Comparison of ENCODE assay signal across 13 cellular contexts in the genomic region with DNA sequence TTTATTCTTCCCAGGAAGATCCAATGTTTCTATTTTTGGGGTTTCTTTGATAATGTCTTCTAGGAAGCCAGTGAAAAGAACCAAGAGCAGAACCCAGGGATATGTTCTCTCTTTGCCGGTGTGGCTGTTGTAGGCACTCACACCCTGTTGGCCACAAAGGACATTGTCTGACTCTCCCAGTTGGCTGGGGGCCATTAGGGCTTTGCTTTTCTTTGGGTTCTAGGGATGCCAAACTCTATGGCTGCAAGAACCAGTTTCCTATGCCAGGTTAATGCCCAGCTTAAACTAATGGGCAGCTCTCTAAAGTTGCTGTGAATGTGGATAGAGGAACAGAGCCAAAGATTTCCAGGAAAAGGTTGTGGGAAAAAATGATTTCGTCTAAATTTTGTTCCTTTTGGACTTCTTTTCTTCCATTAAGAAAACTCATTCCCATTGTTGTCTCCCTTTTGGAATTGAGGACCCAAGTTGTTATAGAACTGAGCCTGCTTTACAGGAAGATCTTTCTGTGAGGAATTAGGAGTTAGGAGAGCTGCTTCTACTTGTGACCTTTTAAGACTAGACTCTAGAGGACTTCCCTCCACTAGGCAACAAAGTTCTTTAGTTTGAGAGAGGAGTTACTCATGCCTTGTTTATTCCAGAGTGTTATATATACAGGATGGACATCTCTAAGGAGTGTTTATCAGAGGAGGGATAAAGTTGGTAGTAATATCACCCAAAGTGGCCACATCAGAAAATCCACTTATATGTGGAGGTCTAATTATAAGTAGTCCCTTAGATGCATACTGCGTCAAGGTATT. TPM values are rescaled to one million over a fixed set of nuclear protein-coding genes. Genes with fewer than 3 reads are reported as not detected.
DNase-seq lines count a peak whose midpoint lies in the region; ATAC-seq and TF ChIP-seq lines count a peak whose summit lies in the region.
"Had no signal": no experiment of that assay in that cellular context is flagged by ENCODE, and none has a peak within 500 bp of the region (broad histone marks: within the 10 kb centered on the region; RNA-seq: fewer than 3 reads in every experiment).

No MANE protein-coding gene starts in this region.

- H3K4me3 Mint-ChIP-seq in WTC11, result no peak overlapping the region

- H3K27ac Mint-ChIP-seq in WTC11, result no peak overlapping the region

- DNase-seq in breast epithelium (ENCODE audit: low spot score in 2 of 2) (no peak), mammary epithelial cell (no peak), heart left ventricle (peak in 2 of 5 donors; percentile 23 to 55), omental fat pad (ENCODE audit: low spot score) (no peak), NCI-H510A treated with DMSO at 0.1 percent for 48 hours (lab: John Stamatoyannopoulos, UW) (no peak), T-helper 1 cell (no peak), WTC11 (ENCODE audit: low spot score) (no peak)
- DNase-seq: brain microvascular endothelial cell; NCI-H446; stimulated activated CD8-positive, alpha-beta memory T cell treated with anti-CD3 and anti-CD28 coated beads, Interleukin-4, amount 100 ng/mL, for 48 hours had no signal

- H3K27me3 ChIP-seq in breast epithelium (no peaks in the 10 kb centered on the region), mammary epithelial cell (ENCODE audit: insufficient read depth, low read length) (no peaks in the 10 kb centered on the region), heart left ventricle (no peaks in the 10 kb centered on the region)
- H3K27me3 ChIP-seq: brain microvascular endothelial cell had no signal

- ATAC-seq in heart left ventricle, result peak; percentile 37 to 63 (median 54)
- ATAC-seq in omental fat pad (ENCODE audit: low FRiP score), result peak; percentile 63
- no peak for ATAC-seq in GM21619 (IDR thresholded peaks at IDR 0.05; ENCODE audit: unreplicated experiment)
- no peak for ATAC-seq in WTC11

- H3K9me3 ChIP-seq in breast epithelium, result no peaks in the 10 kb centered on the region
- no peaks in the 10 kb centered on the region for H3K9me3 ChIP-seq in mammary epithelial cell (replicated peaks; ENCODE audit: insufficient read depth, low read length)
- H3K9me3 ChIP-seq in heart left ventricle, result no peaks in the 10 kb centered on the region

- dilution Hi-C loops in mammary epithelial cell (cut with HindIII; ENCODE audit: low sequenced_read_pairs), result no loop called here

- no peaks in the 10 kb centered on the region for H3K27me3 Mint-ChIP-seq in WTC11 (ENCODE audit: low read depth)

- H3K79me2 ChIP-seq in mammary epithelial cell (ENCODE audit: insufficient read depth, low read length), result peaks cover 64% of the 10 kb centered on the region

- H3K4me3 ChIP-seq in breast epithelium (no peak overlapping the region), mammary epithelial cell (replicated peaks in 1 of 3; ENCODE audit: insufficient read depth in 1 of 3, low read depth in 2 of 3, low read length in 3 of 3) (no peak overlapping the region), heart left ventricle (no peak overlapping the region)

- no peaks in the 10 kb centered on the region for H4K20me1 ChIP-seq in mammary epithelial cell (ENCODE audit: insufficient read depth, low read length)

- CTCF ChIA-PET in mammary epithelial cell (lab: Charles Lee; ENCODE audit: low non-redundant PET), result interaction anchor here (0.6 kb wide), 1 partner anchor 13 kb away, joined by 3 read pairs; the partner anchor contains the start of gene COPZ1
- CTCF ChIA-PET in WTC11 (lab: Charles Lee), result interaction anchor here (0.9 to 7.7 kb wide), 12 partner anchors 12 to 118 kb away, joined by 4 to 200 read pairs (median 14); partner anchors contain the start of gene COPZ1

- H3K36me3 ChIP-seq in breast epithelium, result peaks cover 3% of the 10 kb centered on the region
- H3K36me3 ChIP-seq in mammary epithelial cell (ENCODE audit: insufficient read depth, low read length), result no peaks in the 10 kb centered on the region
- peaks cover 0 to 31% (median 26%) of the 10 kb centered on the region in 9 donors for H3K36me3 ChIP-seq in heart left ventricle

- no peak overlapping the region for H3K4me2 ChIP-seq in mammary epithelial cell (ENCODE audit: insufficient read depth, low read depth, low read length)

- in situ Hi-C loops in mammary epithelial cell (cut with MboI; ENCODE audit: low sequenced_read_pairs in 2 of 2), result no loop called here

- H3K4me1 ChIP-seq in breast epithelium (no peaks in the 10 kb centered on the region), mammary epithelial cell (ENCODE audit: insufficient read depth, low read length) (no peaks in the 10 kb centered on the region), heart left ventricle (peaks cover 2 to 40% (median 27%) of the 10 kb centered on the region in 12 donors)

- H3K36me3 Mint-ChIP-seq in WTC11, result peaks cover 27% of the 10 kb centered on the region

- intact Hi-C loops in breast epithelium (cut with DNase I; ENCODE audit: low total_unique reads) (no loop called here), mammary epithelial cell (cut with micrococcal nuclease) (no loop called here), heart left ventricle (cut with DNase I) (no loop called here)

- no peak overlapping the region for H2AFZ ChIP-seq in mammary epithelial cell (ENCODE audit: low read depth, low read length)

- WGBS in mammary epithelial cell (ENCODE audit: low coverage, missing lambda C conversion rate), result 52% methylated on average over 3 of the region's 3 CpGs
- WGBS in heart left ventricle, 4 donors, result 56 to 65% (median 61%) methylated on average over 3 of the region's 3 CpGs

- TF ChIP-seq POLR2A in breast epithelium (IDR thresholded peaks at IDR 0.05) (no peak), heart left ventricle (IDR thresholded peaks at IDR 0.05) (no peak)

- no TSS peak for BruUV-seq in mammary epithelial cell (replicated peaks; lab: Mats Ljungman, UMichigan)

- POLR2A ChIA-PET in WTC11 (lab: Charles Lee), result interaction anchor here (1.0 to 1.3 kb wide), 3 partner anchors 14 to 58 kb away, joined by 4 read pairs; partner anchors contain the start of gene CBX5

- TF ChIP-seq CTCF in breast epithelium (IDR thresholded peaks at IDR 0.05) (no peak), mammary epithelial cell (conservative IDR thresholded peaks at IDR 0.05 in 1 of 2, IDR thresholded peaks at IDR 0.05 in 1 of 2; ENCODE audit: extremely low read depth in 1 of 2, insufficient read depth in 1 of 2, low read depth in 1 of 2, low read length in 2 of 2) (peak in 1 of 2 donors; percentile 6), heart left ventricle (IDR thresholded peaks at IDR 0.05) (peak in 1 of 12 donors; percentile 3), omental fat pad (IDR thresholded peaks at IDR 0.05) (no peak), WTC11 (IDR thresholded peaks at IDR 0.05) (no peak)

- H3K27ac ChIP-seq in breast epithelium (peak overlapping the region; percentile 9 to 22), mammary epithelial cell (ENCODE audit: insufficient read depth, low read depth, low read length) (no peak overlapping the region), heart left ventricle (peak overlapping the region in 11 of 12 donors; percentile 29 to 84 (median 66))
- H3K27ac ChIP-seq: brain microvascular endothelial cell had no signal

- H3K4me1 Mint-ChIP-seq in WTC11, result peaks cover 5% of the 10 kb centered on the region

- no peak overlapping the region for H3K9ac ChIP-seq in mammary epithelial cell (ENCODE audit: insufficient read depth, low read length)

- no peaks in the 10 kb centered on the region for H3K9me3 Mint-ChIP-seq in WTC11

TF ChIP-seq in WTC11, 78 proteins besides CTCF, POLR2A, EP300 and RAD21 (continues in another document):
- TF ChIP-seq TEAD4 (CRISPR knock-in tag; IDR thresholded peaks at IDR 0.05), result no peak

RNA-seq across cellular contexts. Expression of gene COPZ1, which starts 13.1 kb away (rescaled TPM):
- total RNA-seq in breast epithelium (100 to 1,000 TPM in 1 of 3 donors, 10 to 100 TPM in 2; 70.9 to 109 (median 90.1) TPM), mammary epithelial cell (100 to 1,000 TPM; 113 to 155 TPM), heart left ventricle (100 to 1,000 TPM; 112 to 146 (median 125) TPM), omental fat pad (100 to 1,000 TPM in 1 of 4 donors, 10 to 100 TPM in 3; 55.5 to 114 (median 81.8) TPM), WTC11 (2021) (98.2 to 116 TPM (median 115 TPM) in 3 replicates)
- polyA plus RNA-seq in mammary epithelial cell (172 TPM), heart left ventricle (100 to 1,000 TPM in 1 of 2 donors, 10 to 100 TPM in 1; 77.3 to 142 TPM)
- polyA minus RNA-seq in mammary epithelial cell, result 168 TPM

RNA-seq across cellular contexts. Expression of gene GPR84, which starts 26.2 kb away (rescaled TPM):
- under 1 TPM in 1 of 3 donors, not detected in 2; 0.44 TPM for total RNA-seq in breast epithelium
- under 1 TPM; 0.17 to 0.33 TPM for total RNA-seq in mammary epithelial cell
- 0.11 TPM for polyA plus RNA-seq in mammary epithelial cell
- polyA minus RNA-seq in mammary epithelial cell, result not detected
- 1 to 10 TPM in 2 of 9 donors, under 1 TPM in 2, not detected in 5; 0.21 to 4.4 (median 0.94) TPM for total RNA-seq in heart left ventricle
- under 1 TPM in 1 of 2 donors, not detected in 1; 0.37 TPM for polyA plus RNA-seq in heart left ventricle
- total RNA-seq in omental fat pad, result 1 to 10 TPM in 3 of 4 donors, not detected in 1; 1.0 to 3.5 (median 2.9) TPM
- total RNA-seq in WTC11 (2021), result 0.13 TPM in 1 of 3 replicates, not detected in the others
- total RNA-seq: A673, MCF 10A had no signal

RNA-seq across cellular contexts. Expression of gene NFE2, which starts 37.2 kb away (rescaled TPM):
- total RNA-seq in breast epithelium (under 1 TPM; 0.15 to 0.48 (median 0.33) TPM), mammary epithelial cell (under 1 TPM; 0.26 to 0.67 TPM), heart left ventricle (1 to 10 TPM in 2 of 9 donors, under 1 TPM in 5, not detected in 2; 0.21 to 1.7 (median 0.63) TPM), omental fat pad (10 to 100 TPM in 1 of 4 donors, 1 to 10 TPM in 2, under 1 TPM in 1; 0.72 to 16.9 (median 2.1) TPM), WTC11 (2021) (2.4 to 3.0 TPM (median 3.0 TPM) in 3 replicates)
- polyA plus RNA-seq in mammary epithelial cell (0.54 TPM), heart left ventricle (under 1 TPM; 0.38 to 0.51 TPM)
- polyA minus RNA-seq in mammary epithelial cell, result not detected
- total RNA-seq: A673 had no signal

RNA-seq across cellular contexts. Expression of gene ZNF385A, which starts 46.5 kb away (rescaled TPM):
- total RNA-seq in breast epithelium (10 to 100 TPM in 2 of 3 donors, 1 to 10 TPM in 1; 8.9 to 18.4 (median 10.5) TPM), mammary epithelial cell (100 to 1,000 TPM in 1 of 2 donors, 10 to 100 TPM in 1; 16.0 to 102 TPM), heart left ventricle (10 to 100 TPM in 4 of 9 donors, 1 to 10 TPM in 5; 3.6 to 22.7 (median 6.7) TPM), omental fat pad (10 to 100 TPM in 3 of 4 donors, 1 to 10 TPM in 1; 9.5 to 36.3 (median 21.8) TPM), WTC11 (2021) (18.4 to 23.5 TPM (median 22.2 TPM) in 3 replicates)
- polyA plus RNA-seq in mammary epithelial cell (11.7 TPM), heart left ventricle (1 to 10 TPM; 5.3 TPM)
- polyA minus RNA-seq in mammary epithelial cell, result 124 TPM

RNA-seq across cellular contexts. Expression of gene HNRNPA1, which starts 57.5 kb away (rescaled TPM):
- 100 to 1,000 TPM; 387 to 571 (median 477) TPM for total RNA-seq in breast epithelium
- 1,000 to 10,000 TPM in 1 of 2 donors, 100 to 1,000 TPM in 1; 216 to 1,018 TPM for total RNA-seq in mammary epithelial cell
- 973 TPM for polyA plus RNA-seq in mammary epithelial cell
- 602 TPM for polyA minus RNA-seq in mammary epithelial cell
- total RNA-seq in heart left ventricle, result 100 to 1,000 TPM; 129 to 565 (median 396) TPM
- 100 to 1,000 TPM; 315 to 735 TPM for polyA plus RNA-seq in heart left ventricle
- total RNA-seq in omental fat pad, result 100 to 1,000 TPM; 352 to 497 (median 414) TPM
- 2,589 to 2,788 TPM (median 2,737 TPM) in 3 replicates for total RNA-seq in WTC11 (2021)

Comparison
In these comparisons a context has a peak if more than half of its experiments do, and no peak if none do; other contexts are left out.
1. ATAC-seq: peak in heart left ventricle (4 of 4) and omental fat pad (single experiment); none in GM21619 (single experiment) and WTC11 (single experiment).